Comparison of ENCODE assay signal across 3 cellular contexts in genomic region chr2:48116518-48116917, GRCh38.
TF ChIP-seq lines count a peak whose summit lies in the region.

No MANE protein-coding gene starts in this region.

TF ChIP-seq in GM12891, 5 proteins besides CTCF, POLR2A, EP300 and RAD21 (continued from another document):
- peak; percentile 78 for TF ChIP-seq SPI1 (IDR thresholded peaks at IDR 0.05; ENCODE audit: low read depth, low read length)
- no peak for TF ChIP-seq PAX5 (IDR thresholded peaks at IDR 0.05; ENCODE audit: insufficient read depth, low read length, severe bottlenecking)

TF ChIP-seq in GM12878, 131 proteins besides CTCF, POLR2A, EP300 and RAD21 (continued from another document):
- TF ChIP-seq IRF5 (IDR thresholded peaks at IDR 0.05; ENCODE audit: borderline replicate concordance) (no peak), SPI1 (IDR thresholded peaks at IDR 0.05; ENCODE audit: borderline replicate concordance, insufficient read depth, low read depth, low read length) (peak; percentile 71), EED (IDR thresholded peaks at IDR 0.05; ENCODE audit: low read depth) (peak; percentile 33; the same call in 1 of the 2 replicates), BCL3 (IDR thresholded peaks at IDR 0.05; ENCODE audit: borderline replicate concordance, insufficient read depth, low read depth, low read length, poor library complexity, severe bottlenecking) (no peak)

TF ChIP-seq in SK-N-SH, 30 proteins besides CTCF, POLR2A, EP300 and RAD21 (continued from another document):
- no peak for TF ChIP-seq ZBTB33 (IDR thresholded peaks at IDR 0.05; ENCODE audit: borderline replicate concordance, low read depth)
TF ChIP-seq in SK-N-SH: peak in this region for 0.
